Comparison of ENCODE assay signal across 16 cellular contexts in genomic region chr9:113573303-113573958, GRCh38.
DNase-seq lines count a peak whose midpoint lies in the region; ATAC-seq, FAIRE-seq and TF ChIP-seq lines count a peak whose summit lies in the region.
"Had no signal": no experiment of that assay in that cellular context is flagged by ENCODE, and none has a peak within 500 bp of the region (broad histone marks: within the 10 kb centered on the region; RNA-seq: fewer than 3 reads in every experiment).

No MANE protein-coding gene starts in this region.

- no peaks in the 10 kb centered on the region for H3K36me3 ChIP-seq in CD8-positive, alpha-beta memory T cell (ENCODE audit: insufficient read depth, low read length)
- peaks cover 0 to 3% of the 10 kb centered on the region in 2 donors for H3K36me3 ChIP-seq in kidney (ENCODE audit: control insufficient read depth in 1 of 2, insufficient read depth in 2 of 2, low read length in 2 of 2)
- H3K36me3 ChIP-seq: HAP-1, suprapubic skin had no signal

- peaks cover 29% of the 10 kb centered on the region for H3K4me1 ChIP-seq in CD8-positive, alpha-beta memory T cell (ENCODE audit: insufficient read depth, low read length)
- H3K4me1 ChIP-seq in kidney (ENCODE audit: control insufficient read depth in 1 of 2, insufficient read depth in 1 of 2, low read depth in 1 of 2, low read length in 2 of 2) = peaks cover 6 to 21% of the 10 kb centered on the region in 2 donors
- H3K4me1 ChIP-seq: HAP-1 had no signal

- peaks cover 72 to 91% (median 77%) of the 10 kb centered on the region in 3 donors for H3K4me1 Mint-ChIP-seq in CD8-positive, alpha-beta memory T cell
- peaks cover 68% of the 10 kb centered on the region for H3K4me1 Mint-ChIP-seq in HFFc6 (ENCODE audit: low read depth)

- no peaks in the 10 kb centered on the region for H3K27me3 Mint-ChIP-seq in CD8-positive, alpha-beta memory T cell
- no peaks in the 10 kb centered on the region; the same call in 1 of the 2 replicates for H3K27me3 Mint-ChIP-seq in HFFc6 (ENCODE audit: insufficient read depth)

- H3K36me3 Mint-ChIP-seq in CD8-positive, alpha-beta memory T cell = no peaks in the 10 kb centered on the region
- no peaks in the 10 kb centered on the region for H3K36me3 Mint-ChIP-seq in HFFc6 (ENCODE audit: low read depth)

- H3K4me3 ChIP-seq in CD8-positive, alpha-beta memory T cell (ENCODE audit: low read length) = no peak overlapping the region
- H3K4me3 ChIP-seq in coronary artery = no peak overlapping the region
- H3K4me3 ChIP-seq in kidney (ENCODE audit: low read length in 2 of 2) = no peak overlapping the region
- H3K4me3 ChIP-seq: HAP-1, suprapubic skin had no signal

- H3K9me3 Mint-ChIP-seq in CD8-positive, alpha-beta memory T cell = no peaks in the 10 kb centered on the region
- H3K9me3 Mint-ChIP-seq in HFFc6 = no peaks in the 10 kb centered on the region

- CTCF ChIA-PET in CD8-positive, alpha-beta memory T cell (lab: Charles Lee) = interaction anchor here (1.4 to 1.5 kb wide), 2 partner anchors 9 to 13 kb away, joined by 3 to 5 read pairs; no protein-coding TSS in a partner anchor

- POLR2A ChIA-PET in CD8-positive, alpha-beta memory T cell (lab: Charles Lee) = no interaction called here

- H3K27ac ChIP-seq in CD8-positive, alpha-beta memory T cell (ENCODE audit: low read depth, low read length) = no peak overlapping the region
- H3K27ac ChIP-seq in coronary artery (no peak overlapping the region), kidney (ENCODE audit: low read depth in 2 of 2, low read length in 2 of 2) (no peak overlapping the region)
- H3K27ac ChIP-seq: suprapubic skin had no signal

- DNase-seq in CD8-positive, alpha-beta memory T cell = peak in 1 of 5 donors; percentile 42
- DNase-seq in coronary artery (ENCODE audit: low spot score) (peak; percentile 26), kidney (peak; percentile 67), sciatic nerve (ENCODE audit: low spot score) (peak; percentile 47), HFFc6 (no peak), NCI-H2196 (lab: John Stamatoyannopoulos, UW; ENCODE audit: unreplicated experiment) (no peak), middle frontal gyrus (ENCODE audit: extremely low spot score, low spot score) (no peak), NOMO-1 treated with DMSO at 0.1 percent for 48 hours (lab: John Stamatoyannopoulos, UW; ENCODE audit: unreplicated experiment) (no peak)
- DNase-seq: activated CD4-positive, alpha-beta T cell treated with anti-CD3 and anti-CD28 coated beads, Interleukin-2, amount 50 U/mL, for 1 hour; activated T-cell treated with anti-CD3 and anti-CD28 coated beads, Interleukin-2, amount 50 U/mL, for 1 hour; NCI-H187 treated with DMSO at 0.1 percent for 48 hours; NCI-H510A had no signal

- no peaks in the 10 kb centered on the region for H3K9me3 ChIP-seq in CD8-positive, alpha-beta memory T cell (ENCODE audit: low read length)
- no peaks in the 10 kb centered on the region for H3K9me3 ChIP-seq in kidney (ENCODE audit: control insufficient read depth in 1 of 2, low read length in 2 of 2)
- H3K9me3 ChIP-seq: HAP-1, suprapubic skin had no signal

- peak overlapping the region; percentile 58 to 94 (median 81) for H3K27ac Mint-ChIP-seq in CD8-positive, alpha-beta memory T cell
- no peak overlapping the region; the same call in 1 of the 2 replicates for H3K27ac Mint-ChIP-seq in HFFc6

- H3K27me3 ChIP-seq in CD8-positive, alpha-beta memory T cell (ENCODE audit: insufficient read depth, low read length, poor library complexity, severe bottlenecking) = no peaks in the 10 kb centered on the region
- H3K27me3 ChIP-seq: suprapubic skin had no signal

- FAIRE-seq in kidney (lab: Jason Lieb, UNC) = no peak
- FAIRE-seq: endometrium, GM19239 had no signal

- peak overlapping the region in 1 of 7 donors; percentile 29 for H3K4me3 Mint-ChIP-seq in CD8-positive, alpha-beta memory T cell
- no peak overlapping the region for H3K4me3 Mint-ChIP-seq in HFFc6

- ATAC-seq in sciatic nerve = no peak

- no peak overlapping the region for H3K9ac ChIP-seq in kidney (ENCODE audit: low read length in 2 of 2)

- no peak for TF ChIP-seq CTCF in coronary artery (IDR thresholded peaks at IDR 0.05)
- no peak for TF ChIP-seq CTCF in kidney (IDR thresholded peaks at IDR 0.05; ENCODE audit: borderline replicate concordance, extremely low read depth, insufficient read depth)
- no peak for TF ChIP-seq CTCF in HFFc6 (IDR thresholded peaks at IDR 0.05)

- intact Hi-C loops in kidney (cut with DNase I) (no loop called here), sciatic nerve (cut with DNase I) (no loop called here)

Comparison
In these comparisons a context has a peak if more than half of its experiments do, and no peak if none do; other contexts are left out.
1. DNase-seq: peak in coronary artery (single experiment), kidney (single experiment) and sciatic nerve (single experiment); none in HFFc6 (single experiment), NCI-H2196 (single experiment), middle frontal gyrus (single experiment) and NOMO-1 treated with DMSO at 0.1 percent for 48 hours (single experiment).